Comparison of ENCODE assay signal across 12 cellular contexts in genomic region chr7:7100432-7100849, GRCh38.
A peak's percentile ranks its signal among the peaks of the same experiment; 100 is the strongest.
DNase-seq lines count a peak whose midpoint lies in the region; ATAC-seq and TF ChIP-seq lines count a peak whose summit lies in the region.
"Had no signal": no experiment of that assay in that cellular context is flagged by ENCODE, and none has a peak within 500 bp of the region (broad histone marks: within the 10 kb centered on the region; RNA-seq: fewer than 3 reads in every experiment).

No MANE protein-coding gene starts in this region.

- no peaks in the 10 kb centered on the region for H3K9me3 ChIP-seq in OCI-LY7 (ENCODE audit: low read length)

- no peaks in the 10 kb centered on the region for H3K36me3 Mint-ChIP-seq in activated T-cell treated with anti-CD3 and anti-CD28 coated beads, Interleukin-2, amount 50 U/mL, for 24 hours (ENCODE audit: low read depth)

- H3K4me3 ChIP-seq in OCI-LY7 (ENCODE audit: low read depth, low read length, poor library complexity, severe bottlenecking): no peak overlapping the region

- H3K27me3 Mint-ChIP-seq in activated T-cell treated with anti-CD3 and anti-CD28 coated beads, Interleukin-2, amount 50 U/mL, for 24 hours: no peaks in the 10 kb centered on the region

- H3K9me3 Mint-ChIP-seq in activated T-cell treated with anti-CD3 and anti-CD28 coated beads, Interleukin-2, amount 50 U/mL, for 24 hours: no peaks in the 10 kb centered on the region
- H3K9me3 Mint-ChIP-seq: central memory CD8-positive, alpha-beta T cell; naive thymus-derived CD4-positive, alpha-beta T cell had no signal

- peaks cover 17% of the 10 kb centered on the region for H3K4me1 Mint-ChIP-seq in activated T-cell treated with anti-CD3 and anti-CD28 coated beads, Interleukin-2, amount 50 U/mL, for 24 hours (ENCODE audit: low read depth)

- CTCF ChIA-PET in OCI-LY7 (lab: Charles Lee; ENCODE audit: unreplicated experiment): no interaction called here

- POLR2A ChIA-PET in OCI-LY7 (lab: Charles Lee): no interaction called here

- TF ChIP-seq CTCF in C4-2B (conservative IDR thresholded peaks at IDR 0.05): no peak
- TF ChIP-seq CTCF in OCI-LY7 (conservative IDR thresholded peaks at IDR 0.05; ENCODE audit: low read length): no peak

- intact Hi-C loops in OCI-LY7 (cut with micrococcal nuclease; ENCODE audit: unreplicated experiment): loop anchor here (5.0 to 10.0 kb wide), 4 partner anchors 204 to 1197 kb away; no protein-coding TSS in a partner anchor

- H3K27ac Mint-ChIP-seq in activated T-cell treated with anti-CD3 and anti-CD28 coated beads, Interleukin-2, amount 50 U/mL, for 24 hours: no peak overlapping the region
- H3K27ac Mint-ChIP-seq: naive thymus-derived CD4-positive, alpha-beta T cell had no signal

- H3K4me2 ChIP-seq in OCI-LY7 (ENCODE audit: low read length): no peak overlapping the region

- no peak overlapping the region for H2AFZ ChIP-seq in OCI-LY7 (ENCODE audit: low read length)

- no peaks in the 10 kb centered on the region for H3K79me2 ChIP-seq in OCI-LY7 (ENCODE audit: insufficient read depth, low read depth, low read length)

- H3K27ac ChIP-seq in C4-2B: peak overlapping the region; percentile 44
- no peak overlapping the region for H3K27ac ChIP-seq in OCI-LY7 (ENCODE audit: low read depth, low read length, poor library complexity, severe bottlenecking)

- H3K4me1 ChIP-seq in OCI-LY7 (ENCODE audit: insufficient read depth, low read length, poor library complexity, severe bottlenecking): no peaks in the 10 kb centered on the region

- no peaks in the 10 kb centered on the region for H4K20me1 ChIP-seq in OCI-LY7 (ENCODE audit: insufficient read depth, low read length)

- no TSS peak for BruUV-seq in OCI-LY7 (replicated peaks; lab: Mats Ljungman, UMichigan)

- H3K4me3 Mint-ChIP-seq in activated T-cell treated with anti-CD3 and anti-CD28 coated beads, Interleukin-2, amount 50 U/mL, for 24 hours: no peak overlapping the region
- H3K4me3 Mint-ChIP-seq: central memory CD8-positive, alpha-beta T cell; naive thymus-derived CD4-positive, alpha-beta T cell had no signal

- H3K9me2 ChIP-seq in OCI-LY7 (ENCODE audit: insufficient read depth, low read length): no peaks in the 10 kb centered on the region

- DNase-seq in NCI-H146 (lab: John Stamatoyannopoulos, UW) (peak; percentile 85), amniotic epithelial cell (ENCODE audit: low read depth) (peak; percentile 29), inferior parietal cortex (ENCODE audit: extremely low spot score) (peak; percentile 55), OCI-LY7 (ENCODE audit: low spot score) (no peak)
- no peak for DNase-seq in activated T-cell treated with anti-CD3 and anti-CD28 coated beads, Interleukin-2, amount 50 U/mL, for 24 hours
- DNase-seq: C1 segment of cervical spinal cord; naive thymus-derived CD4-positive, alpha-beta T cell; stimulated activated CD4-positive, alpha-beta T cell treated with anti-CD3 and anti-CD28 coated beads, Interleukin-2, amount 100 ng/mL, for 24 hours had no signal

- no peaks in the 10 kb centered on the region for H3K36me3 ChIP-seq in OCI-LY7 (ENCODE audit: insufficient read depth, low read length)

- ATAC-seq in GM21786 (IDR thresholded peaks at IDR 0.05; ENCODE audit: unreplicated experiment): no peak
- ATAC-seq in HG02610 (IDR thresholded peaks at IDR 0.05; ENCODE audit: unreplicated experiment): no peak
- ATAC-seq: naive thymus-derived CD4-positive, alpha-beta T cell had no signal

Comparison
In these comparisons a context has a peak if more than half of its experiments do, and no peak if none do; other contexts are left out.
1. DNase-seq: peak in NCI-H146 (single experiment), amniotic epithelial cell (single experiment) and inferior parietal cortex (single experiment); none in activated T-cell treated with anti-CD3 and anti-CD28 coated beads, Interleukin-2, amount 50 U/mL, for 24 hours (single experiment) and OCI-LY7 (single experiment).